In genomic region chr9:106207298-106207697, GRCh38 we compare ENCODE assay signal across 25 cellular contexts.
"Had no signal": no experiment of that assay in that cellular context is flagged by ENCODE, and none has a peak within 500 bp of the region (broad histone marks: within the 10 kb centered on the region; RNA-seq: fewer than 3 reads in every experiment).

No MANE protein-coding gene starts in this region.

- H3K27me3 Mint-ChIP-seq: stimulated activated naive B cell treated with anti-CD40 and anti-IgM and Interleukin-4, amounts not matched to agents 10 μg/mL and 1 μg/mL and 100 μg/mL, for 72 hours; type B pancreatic cell had no signal

- H3K4me1 ChIP-seq: left lung, lower lobe of right lung, prostate gland, stomach, tibial nerve, uterus had no signal

- H3K4me3 ChIP-seq: left lung, lower lobe of right lung, ovary, prostate gland, skin epidermis, stomach, thoracic aorta, tibial nerve, uterus had no signal

- H3K4me1 Mint-ChIP-seq: stimulated activated naive B cell treated with anti-CD40 and anti-IgM and Interleukin-4, amounts not matched to agents 10 μg/mL and 1 μg/mL and 100 μg/mL, for 72 hours had no signal

- H3K27ac Mint-ChIP-seq: stimulated activated naive B cell treated with anti-CD40 and anti-IgM and Interleukin-4, amounts not matched to agents 10 μg/mL and 1 μg/mL and 100 μg/mL, for 72 hours; type B pancreatic cell had no signal

- H3K9me3 ChIP-seq: lower lobe of right lung, ovary, prostate gland had no signal

- ATAC-seq: left colon; left lung; lower lobe of right lung; naive thymus-derived CD8-positive, alpha-beta T cell; right cardiac atrium; sciatic nerve; stimulated activated naive CD8-positive, alpha-beta T cell treated with anti-CD3 and anti-CD28 coated beads, Interleukin-15, Interleukin-2, amounts not matched to agents 100 U/mL and 50 U/mL, for 24 hours had no signal

- H3K36me3 ChIP-seq: left lung, lower lobe of right lung, ovary, prostate gland, stomach, thoracic aorta, tibial nerve, uterus had no signal

- H3K4me3 Mint-ChIP-seq: naive thymus-derived CD8-positive, alpha-beta T cell; stimulated activated naive B cell treated with anti-CD40 and anti-IgM and Interleukin-4, amounts not matched to agents 10 μg/mL and 1 μg/mL and 100 μg/mL, for 72 hours; type B pancreatic cell had no signal

- H3K27me3 ChIP-seq: left lung, stomach, tibial nerve, uterus had no signal

- DNase-seq: hippocampal formation; kidney; left colon; left lung; lower lobe of right lung; mammary epithelial cell; mesenchymal stem cell; naive thymus-derived CD8-positive, alpha-beta T cell; ovary; retina; right cardiac atrium; stimulated activated CD4-positive, alpha-beta T cell treated with anti-CD3 and anti-CD28 coated beads, Interleukin-12 subunit alpha, Interleukin-12 subunit beta, amount 100 ng/mL, for 4 hours; stimulated activated CD4-positive, alpha-beta T cell treated with anti-CD3 and anti-CD28 coated beads, Interleukin-15, amount 100 ng/mL, for 24 hours; stimulated activated CD4-positive, alpha-beta T cell treated with anti-CD3 and anti-CD28 coated beads, Interleukin-2, amount 100 ng/mL, for 24 hours; stimulated activated CD4-positive, alpha-beta T cell treated with anti-CD3 and anti-CD28 coated beads, Interleukin-4, amount 100 ng/mL, for 1 hour; stimulated activated naive B cell treated with anti-CD40 and anti-IgM and Interleukin-4, amounts not matched to agents 10 μg/mL and 1 μg/mL and 100 μg/mL, for 72 hours; stimulated activated naive CD8-positive, alpha-beta T cell treated with anti-CD3 and anti-CD28 coated beads, Interleukin-15, Interleukin-2, amounts not matched to agents 100 U/mL and 50 U/mL, for 24 hours; stomach; uterus had no signal

- H3K27ac ChIP-seq: left lung, lower lobe of right lung, ovary, prostate gland, skin epidermis, stomach, thoracic aorta, tibial nerve, uterus had no signal
